1 cellular context compared by ENCODE assay signal in the genomic region with DNA sequence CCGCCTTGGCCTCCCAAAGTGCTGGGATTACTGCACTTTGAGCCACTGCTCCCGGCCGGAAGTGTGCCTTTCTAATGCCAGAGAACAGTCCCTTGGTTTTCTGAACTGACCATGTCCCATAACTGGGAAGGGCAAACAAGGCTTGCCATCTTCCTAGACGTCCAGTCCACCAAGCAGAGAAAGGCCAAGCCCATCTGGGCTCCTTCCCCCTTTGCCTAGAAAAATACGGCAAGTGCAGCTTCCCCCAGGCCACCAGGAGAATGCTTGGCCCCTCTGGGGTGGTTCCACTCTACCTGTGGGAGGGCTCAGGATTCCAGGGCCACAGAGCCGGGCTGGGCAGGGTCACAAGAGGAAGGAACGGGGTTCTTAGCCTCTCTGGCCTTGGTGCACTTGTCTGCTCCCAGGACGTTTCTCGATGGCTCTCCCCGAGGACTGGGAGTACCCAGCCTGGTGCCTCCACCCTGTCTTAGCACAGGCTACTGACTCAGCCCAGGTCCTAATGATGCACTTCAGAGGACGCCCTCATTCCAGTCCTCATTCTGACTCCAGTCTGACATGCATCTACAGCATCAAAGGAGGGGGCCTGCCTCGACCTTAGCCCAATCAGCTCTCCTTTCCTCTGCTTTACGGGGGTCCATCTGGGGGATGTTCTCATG.
TF ChIP-seq lines count a peak whose summit lies in the region.

No MANE protein-coding gene starts in this region.

TF ChIP-seq in H1, 55 proteins besides CTCF, POLR2A, EP300 and RAD21:
- TF ChIP-seq KDM4A (IDR thresholded peaks at IDR 0.05; ENCODE audit: low read depth, low read length, severe bottlenecking) (no peak), GTF2F1 (IDR thresholded peaks at IDR 0.05; ENCODE audit: borderline replicate concordance, low read depth, low read length) (no peak), JUN (IDR thresholded peaks at IDR 0.05; ENCODE audit: low read depth, low read length) (no peak), HDAC2 (IDR thresholded peaks at IDR 0.05; ENCODE audit: borderline replicate concordance in 1 of 2, low read depth in 2 of 2, low read length in 2 of 2) (no peak), SUZ12 (IDR thresholded peaks at IDR 0.05; ENCODE audit: low read length) (no peak), BRCA1 (IDR thresholded peaks at IDR 0.05; ENCODE audit: low read depth, low read length) (no peak), SP4 (IDR thresholded peaks at IDR 0.05; ENCODE audit: low read length) (no peak), FOSL1 (IDR thresholded peaks at IDR 0.05; ENCODE audit: insufficient read depth, low read depth, low read length) (no peak), TAF7 (optimal IDR thresholded peaks at IDR 0.05; ENCODE audit: borderline replicate concordance, low read depth, low read length) (no peak), CREB1 (IDR thresholded peaks at IDR 0.05) (no peak), EGR1 (IDR thresholded peaks at IDR 0.05; ENCODE audit: borderline replicate concordance, low read depth, low read length) (no peak), RFX5 (IDR thresholded peaks at IDR 0.05; ENCODE audit: borderline replicate concordance, low read depth, low read length) (no peak), YY1 (IDR thresholded peaks at IDR 0.05; ENCODE audit: low read depth, low read length) (no peak)
